Comparison of ENCODE assay signal across 11 cellular contexts in the genomic region with DNA sequence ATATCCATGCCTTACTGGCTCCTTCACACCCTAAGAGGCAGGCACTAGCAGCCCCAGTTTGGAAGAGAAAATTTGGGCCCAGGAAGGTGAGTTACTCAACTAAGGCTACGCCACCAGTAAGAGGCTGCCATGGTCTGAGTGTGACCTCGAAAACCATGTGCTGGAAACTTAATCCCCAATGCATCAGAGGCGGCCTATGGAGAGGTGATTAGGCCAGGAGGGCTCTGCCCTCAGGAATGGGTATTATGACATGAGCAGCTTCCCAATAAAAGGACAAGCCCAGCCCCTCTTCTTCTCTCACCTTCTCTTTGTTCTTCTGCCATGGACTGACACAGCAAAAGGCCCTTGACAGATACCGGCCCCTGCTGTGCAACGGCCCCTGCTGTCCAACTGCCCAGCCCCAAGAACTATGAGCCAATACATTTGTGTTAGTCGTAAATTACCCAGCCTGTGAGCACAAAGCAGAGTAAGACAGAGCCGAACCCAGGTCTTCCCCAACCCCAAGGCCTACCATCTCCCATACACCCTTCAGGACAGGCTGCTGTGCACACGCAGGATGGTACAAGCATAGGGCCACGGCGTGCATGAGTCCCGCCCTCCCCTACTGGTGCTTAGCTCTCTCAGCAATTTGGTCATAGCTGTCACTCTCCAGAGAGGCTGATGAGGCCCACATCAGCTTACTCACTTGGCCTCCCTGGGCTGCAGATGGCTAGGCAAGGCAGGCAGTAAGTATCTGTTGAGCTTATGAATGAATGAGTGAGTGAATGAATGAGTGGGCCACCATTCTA. TPM values are rescaled to one million over a fixed set of nuclear protein-coding genes. Genes with fewer than 3 reads are reported as not detected.
DNase-seq lines count a peak whose midpoint lies in the region; ATAC-seq, FAIRE-seq and TF ChIP-seq lines count a peak whose summit lies in the region.
"Had no signal": no experiment of that assay in that cellular context is flagged by ENCODE, and none has a peak within 500 bp of the region (broad histone marks: within the 10 kb centered on the region; RNA-seq: fewer than 3 reads in every experiment).

No MANE protein-coding gene starts in this region.

- H3K4me3 ChIP-seq in astrocyte (ENCODE audit: insufficient read depth, low read depth, low read length) (no peak overlapping the region), tibial artery (no peak overlapping the region)

- H3K9ac ChIP-seq in astrocyte (ENCODE audit: low read length) = peak overlapping the region; percentile 3

- H3K9me3 ChIP-seq in astrocyte (ENCODE audit: insufficient read depth, low read depth, low read length) = no peaks in the 10 kb centered on the region
- H3K9me3 ChIP-seq in tibial artery = no peaks in the 10 kb centered on the region

- peaks cover 78% of the 10 kb centered on the region for H3K4me1 ChIP-seq in astrocyte (ENCODE audit: insufficient read depth, low read length)
- H3K4me1 ChIP-seq in tibial artery = peaks cover 7 to 100% (median 92%) of the 10 kb centered on the region in 4 donors

- no peak for ATAC-seq in activated T-cell treated with anti-CD3 and anti-CD28 coated beads, Interleukin-2, amount 50 U/mL, for 72 hours (replicated peaks in 1 of 2)
- ATAC-seq in memory B cell (ENCODE audit: low read depth) (no peak), GM19023 (IDR thresholded peaks at IDR 0.05; ENCODE audit: unreplicated experiment) (no peak)
- ATAC-seq: foreskin keratinocyte had no signal

- H3K4me1 Mint-ChIP-seq in activated T-cell treated with anti-CD3 and anti-CD28 coated beads, Interleukin-2, amount 50 U/mL, for 72 hours (ENCODE audit: low read depth) = peaks cover 100% of the 10 kb centered on the region
- peaks cover 77% of the 10 kb centered on the region for H3K4me1 Mint-ChIP-seq in astrocyte (ENCODE audit: low read depth, unreplicated experiment)
- peaks cover 54% of the 10 kb centered on the region for H3K4me1 Mint-ChIP-seq in memory B cell

- no peak for DNase-seq in activated T-cell treated with anti-CD3 and anti-CD28 coated beads, Interleukin-2, amount 50 U/mL, for 72 hours
- DNase-seq in activated T-cell treated with anti-CD3 and anti-CD28 coated beads for 4 hours (no peak), astrocyte (ENCODE audit: low read depth) (no peak), memory B cell (ENCODE audit: low spot score in 2 of 2) (no peak), tibial artery (no peak), DMS53 (lab: John Stamatoyannopoulos, UW) (no peak), NCI-H2107 (lab: John Stamatoyannopoulos, UW) (no peak)
- DNase-seq: AML-193, foreskin keratinocyte had no signal

- H3K27me3 ChIP-seq in astrocyte (ENCODE audit: insufficient read depth, low read length) = no peaks in the 10 kb centered on the region
- H3K27me3 ChIP-seq in tibial artery = no peaks in the 10 kb centered on the region
- H3K27me3 ChIP-seq: foreskin keratinocyte had no signal

- H3K27ac ChIP-seq in astrocyte (ENCODE audit: low read depth, low read length) (no peak overlapping the region), tibial artery (peak overlapping the region; percentile 95 to 96)
- H3K27ac ChIP-seq: foreskin keratinocyte had no signal

- H3K36me3 ChIP-seq in astrocyte (ENCODE audit: insufficient read depth, low read length) (peaks cover 55% of the 10 kb centered on the region), tibial artery (peaks cover 23 to 58% (median 50%) of the 10 kb centered on the region in 3 donors)

- H2AFZ ChIP-seq in astrocyte (ENCODE audit: low read depth, low read length) = no peak overlapping the region

- H3K4me3 Mint-ChIP-seq in activated T-cell treated with anti-CD3 and anti-CD28 coated beads, Interleukin-2, amount 50 U/mL, for 72 hours = peak overlapping the region; percentile 11 to 29
- H3K4me3 Mint-ChIP-seq in astrocyte (ENCODE audit: unreplicated experiment) (peak overlapping the region; percentile 47), memory B cell (no peak overlapping the region)
- H3K4me3 Mint-ChIP-seq: mesothelial cell of epicardium had no signal

- H3K27me3 Mint-ChIP-seq in activated T-cell treated with anti-CD3 and anti-CD28 coated beads, Interleukin-2, amount 50 U/mL, for 72 hours (ENCODE audit: low read depth) = no peaks in the 10 kb centered on the region
- H3K27me3 Mint-ChIP-seq in astrocyte (ENCODE audit: low read depth, unreplicated experiment) (no peaks in the 10 kb centered on the region), memory B cell (no peaks in the 10 kb centered on the region)

- H3K9me3 Mint-ChIP-seq in activated T-cell treated with anti-CD3 and anti-CD28 coated beads, Interleukin-2, amount 50 U/mL, for 72 hours = no peaks in the 10 kb centered on the region
- no peaks in the 10 kb centered on the region for H3K9me3 Mint-ChIP-seq in astrocyte (ENCODE audit: unreplicated experiment)
- H3K9me3 Mint-ChIP-seq in memory B cell = no peaks in the 10 kb centered on the region
- H3K9me3 Mint-ChIP-seq: mesothelial cell of epicardium had no signal

- H3K36me3 Mint-ChIP-seq in activated T-cell treated with anti-CD3 and anti-CD28 coated beads, Interleukin-2, amount 50 U/mL, for 72 hours (ENCODE audit: insufficient read depth in 2 of 2) = peaks cover 16 to 32% of the 10 kb centered on the region in 2 donors
- H3K36me3 Mint-ChIP-seq in astrocyte (ENCODE audit: low read depth, unreplicated experiment) = peaks cover 36% of the 10 kb centered on the region
- H3K36me3 Mint-ChIP-seq in memory B cell = peaks cover 15% of the 10 kb centered on the region

- peaks cover 96% of the 10 kb centered on the region for H4K20me1 ChIP-seq in astrocyte (ENCODE audit: insufficient read depth, low read length)

- peak overlapping the region; percentile 50 for H3K4me2 ChIP-seq in astrocyte (ENCODE audit: low read length)

- no peak for FAIRE-seq in astrocyte (lab: Jason Lieb, UNC)

- TF ChIP-seq CTCF in astrocyte (IDR thresholded peaks at IDR 0.05; ENCODE audit: insufficient read depth, low read depth, low read length) (no peak), tibial artery (IDR thresholded peaks at IDR 0.05) (no peak)

- intact Hi-C loops in tibial artery (cut with DNase I; ENCODE audit: low total_unique reads) = no loop called here

- peaks cover 99% of the 10 kb centered on the region for H3K79me2 ChIP-seq in astrocyte (ENCODE audit: insufficient read depth, low read length)

- peak overlapping the region; percentile 64 for H3K27ac Mint-ChIP-seq in activated T-cell treated with anti-CD3 and anti-CD28 coated beads, Interleukin-2, amount 50 U/mL, for 72 hours
- peak overlapping the region; percentile 10 for H3K27ac Mint-ChIP-seq in astrocyte (ENCODE audit: unreplicated experiment)
- peak overlapping the region; percentile 49 for H3K27ac Mint-ChIP-seq in memory B cell
- H3K27ac Mint-ChIP-seq: mesothelial cell of epicardium had no signal

RNA-seq across cellular contexts. Expression of a gene that starts 14.2 kb away (rescaled TPM):
- total RNA-seq in activated T-cell treated with anti-CD3 and anti-CD28 coated beads, Interleukin-2, amount 50 U/mL, for 72 hours = 100 to 1,000 TPM; 304 to 326 TPM
- 558 and 620 TPM in 2 replicates for total RNA-seq in astrocyte

Comparison
In these comparisons a context has a peak if more than half of its experiments do, and no peak if none do; other contexts are left out.
1. H3K27ac Mint-ChIP-seq: peak in every context shown above with its lines; median percentile 64 in activated T-cell treated with anti-CD3 and anti-CD28 coated beads, Interleukin-2, amount 50 U/mL, for 72 hours; 49 in memory B cell; 10 in astrocyte.